Comparison of ENCODE assay signal across 17 cellular contexts in the genomic region with DNA sequence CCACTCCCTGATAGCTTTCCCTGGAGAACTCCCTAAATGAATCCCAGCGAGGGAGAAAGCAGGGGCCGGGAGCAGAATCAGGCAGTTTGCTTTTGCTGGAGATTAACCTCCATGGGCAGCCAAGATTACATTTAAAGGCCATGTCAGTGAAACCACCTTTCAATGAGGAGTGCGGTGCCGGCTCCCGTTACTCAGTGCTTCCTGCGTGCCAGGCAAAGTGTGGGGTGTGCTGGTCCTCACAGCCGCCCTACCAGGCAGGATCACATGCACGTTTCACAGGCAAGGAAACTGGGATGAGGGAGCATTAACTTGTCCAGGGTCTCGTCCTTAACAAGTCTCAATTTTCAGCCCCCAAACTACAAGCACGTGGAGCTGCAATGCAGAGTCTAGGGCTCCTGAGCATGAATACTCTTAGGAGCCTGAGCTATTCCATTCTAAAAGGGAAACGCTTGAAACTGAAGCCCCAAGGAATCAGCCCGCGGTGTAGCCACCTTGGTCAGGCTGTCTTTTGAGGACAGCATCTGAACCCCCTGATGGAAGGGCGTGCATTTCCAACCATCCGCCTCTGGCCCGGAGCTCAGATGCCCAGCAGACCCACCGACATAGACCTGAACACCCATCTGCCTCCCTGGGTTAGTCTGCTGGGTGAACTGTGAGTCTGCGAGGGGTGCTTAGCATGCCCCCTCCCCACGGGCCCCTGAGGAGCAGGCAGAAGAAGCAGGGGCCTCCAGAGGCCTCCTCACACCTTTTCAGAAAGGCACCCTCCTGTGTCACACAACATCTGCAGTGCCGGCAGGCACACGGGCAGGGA. TPM values are rescaled to one million over a fixed set of nuclear protein-coding genes. Genes with fewer than 3 reads are reported as not detected.
A peak's percentile ranks its signal among the peaks of the same experiment; 100 is the strongest.
DNase-seq lines count a peak whose midpoint lies in the region; ATAC-seq and TF ChIP-seq lines count a peak whose summit lies in the region.
"Had no signal": no experiment of that assay in that cellular context is flagged by ENCODE, and none has a peak within 500 bp of the region (broad histone marks: within the 10 kb centered on the region; RNA-seq: fewer than 3 reads in every experiment).

No MANE protein-coding gene starts in this region.

- no peak for ATAC-seq in WTC11
- no peak for ATAC-seq in HG03442 (IDR thresholded peaks at IDR 0.05; ENCODE audit: unreplicated experiment)

- CTCF ChIA-PET in HEK293 (lab: Yijun Ruan, JAX): interaction anchor here (0.6 to 2.1 kb wide), 4 partner anchors 13 to 56 kb away, joined by 3 to 10 read pairs (median 4); no protein-coding TSS in a partner anchor
- CTCF ChIA-PET in WTC11 (lab: Charles Lee): interaction anchor here (0.5 to 4.2 kb wide), 4 partner anchors 8 to 61 kb away, joined by 3 to 14 read pairs (median 3); no protein-coding TSS in a partner anchor

- no peaks in the 10 kb centered on the region for H3K9me3 ChIP-seq in HEK293 (ENCODE audit: control insufficient read depth, insufficient read depth, low read depth, low read length)
- H3K9me3 ChIP-seq in neural cell (ENCODE audit: low read length): no peaks in the 10 kb centered on the region
- H3K9me3 ChIP-seq: Caco-2 had no signal

- peak overlapping the region; percentile 32; the same call in 1 of the 2 replicates for H3K27ac Mint-ChIP-seq in WTC11
- H3K27ac Mint-ChIP-seq in type B pancreatic cell: no peak overlapping the region

- no peaks in the 10 kb centered on the region; a peak in 1 of 3 replicates for H3K36me3 ChIP-seq in HEK293 (ENCODE audit: control insufficient read depth in 2 of 2, insufficient read depth in 1 of 2, low read length in 2 of 2)
- H3K36me3 ChIP-seq in neural cell (ENCODE audit: insufficient read depth, low read length): no peaks in the 10 kb centered on the region

- H3K27ac ChIP-seq in HEK293 (ENCODE audit: extremely low read depth, low read depth, low read length): no peak overlapping the region
- peak overlapping the region; percentile 37 for H3K27ac ChIP-seq in neural cell (ENCODE audit: low read length)
- H3K27ac ChIP-seq: HL-60, RWPE1 had no signal

- H3K9me2 ChIP-seq in neural cell (ENCODE audit: insufficient read depth, low read length): no peaks in the 10 kb centered on the region

- H3K27me3 Mint-ChIP-seq in WTC11 (ENCODE audit: low read depth): peaks cover 13% of the 10 kb centered on the region
- peaks cover 17% of the 10 kb centered on the region for H3K27me3 Mint-ChIP-seq in type B pancreatic cell

- H3K9me3 Mint-ChIP-seq in WTC11 (no peaks in the 10 kb centered on the region), type B pancreatic cell (no peaks in the 10 kb centered on the region)

- no peak for TF ChIP-seq EP300 in neural cell (conservative IDR thresholded peaks at IDR 0.05; ENCODE audit: poor library complexity, severe bottlenecking)

- no peak for TF ChIP-seq CTCF in HEK293 (tag by site-specific recombination; IDR thresholded peaks at IDR 0.05)
- no peak for TF ChIP-seq CTCF in WTC11 (IDR thresholded peaks at IDR 0.05)
- TF ChIP-seq CTCF in neural cell (IDR thresholded peaks at IDR 0.05; ENCODE audit: poor library complexity, severe bottlenecking): no peak
- TF ChIP-seq CTCF in type B pancreatic cell (conservative IDR thresholded peaks at IDR 0.05): no peak

- no peaks in the 10 kb centered on the region for H4K20me1 ChIP-seq in neural cell (ENCODE audit: insufficient read depth)

- H3K9ac ChIP-seq in neural cell (ENCODE audit: low read length): peak overlapping the region; percentile 41

- H3K4me2 ChIP-seq in neural cell (ENCODE audit: low read length): no peak overlapping the region

- POLR2A ChIA-PET in HEK293 (lab: Yijun Ruan, JAX) (interaction anchor here (1.1 kb wide), 2 partner anchors 51 to 68 kb away, joined by 3 to 4 read pairs; partner anchors contain the start of gene RNU5B-1), WTC11 (lab: Charles Lee) (interaction anchor here (0.7 kb wide), 1 partner anchor 32 kb away, joined by 3 read pairs; no protein-coding TSS in a partner anchor)

- H3K27me3 ChIP-seq in neural cell (ENCODE audit: insufficient read depth, low read depth, low read length): no peaks in the 10 kb centered on the region

- TF ChIP-seq RAD21 in neural cell (conservative IDR thresholded peaks at IDR 0.05): no peak

- no peaks in the 10 kb centered on the region; the same call in 1 of the 2 replicates for H3K4me1 ChIP-seq in HEK293 (ENCODE audit: control insufficient read depth, insufficient read depth, low read length)

- peaks cover 18% of the 10 kb centered on the region for H3K79me2 ChIP-seq in neural cell (replicated peaks; ENCODE audit: insufficient read depth, low read length)

- H3K36me3 Mint-ChIP-seq in WTC11 (peaks cover 20% of the 10 kb centered on the region), type B pancreatic cell (peaks cover 16% of the 10 kb centered on the region)

- H3F3A ChIP-seq in neural cell (ENCODE audit: insufficient read depth, low read length, poor library complexity, severe bottlenecking): no peaks in the 10 kb centered on the region

- no peak overlapping the region for H3K4me3 ChIP-seq in HEK293 (ENCODE audit: low read depth, low read length)
- H3K4me3 ChIP-seq in neural cell (ENCODE audit: low read length): peak overlapping the region; percentile 27

- H3K4me1 Mint-ChIP-seq in WTC11 (peaks cover 56% of the 10 kb centered on the region), type B pancreatic cell (ENCODE audit: unreplicated experiment) (peaks cover 54% of the 10 kb centered on the region)

- no peak overlapping the region for H2AFZ ChIP-seq in neural cell (ENCODE audit: low read depth, low read length)

- DNase-seq in WTC11 (ENCODE audit: low spot score): no peak
- DNase-seq in type B pancreatic cell (ENCODE audit: extremely low spot score, unreplicated experiment): no peak
- no peak for DNase-seq in D341Med (ENCODE audit: low spot score)
- DNase-seq in NOMO-1 (lab: John Stamatoyannopoulos, UW; ENCODE audit: unreplicated experiment in 2 of 2): no peak
- DNase-seq: Caco-2; EL; KBM-7; NCI-H1417 treated with DMSO at 0.1 percent for 48 hours; NCI-H1930; NCI-H446; NK-92 treated with Interleukin-12 subunit alpha and Interleukin-12 subunit beta, amount 100 ng/mL, for 24 hours had no signal

- H3K4me3 Mint-ChIP-seq in WTC11 (no peak overlapping the region), type B pancreatic cell (peak overlapping the region; percentile 22)

TF ChIP-seq in HEK293, 187 proteins besides CTCF, POLR2A, EP300 and RAD21:
- TF ChIP-seq ZIC2 (tag by site-specific recombination; IDR thresholded peaks at IDR 0.05): peak; percentile 46
- TF ChIP-seq ZNF548 (tag by site-specific recombination; IDR thresholded peaks at IDR 0.05): no peak

TF ChIP-seq in WTC11, 78 proteins besides CTCF, POLR2A, EP300 and RAD21 (continues in another document):
- TF ChIP-seq SOX15 (CRISPR knock-in tag; IDR thresholded peaks at IDR 0.05): no peak
- TF ChIP-seq NFE2L1 (CRISPR knock-in tag; IDR thresholded peaks at IDR 0.05): no peak
- no peak for TF ChIP-seq GTF2I (CRISPR knock-in tag; conservative IDR thresholded peaks at IDR 0.05)
- TF ChIP-seq, protein P1, sequence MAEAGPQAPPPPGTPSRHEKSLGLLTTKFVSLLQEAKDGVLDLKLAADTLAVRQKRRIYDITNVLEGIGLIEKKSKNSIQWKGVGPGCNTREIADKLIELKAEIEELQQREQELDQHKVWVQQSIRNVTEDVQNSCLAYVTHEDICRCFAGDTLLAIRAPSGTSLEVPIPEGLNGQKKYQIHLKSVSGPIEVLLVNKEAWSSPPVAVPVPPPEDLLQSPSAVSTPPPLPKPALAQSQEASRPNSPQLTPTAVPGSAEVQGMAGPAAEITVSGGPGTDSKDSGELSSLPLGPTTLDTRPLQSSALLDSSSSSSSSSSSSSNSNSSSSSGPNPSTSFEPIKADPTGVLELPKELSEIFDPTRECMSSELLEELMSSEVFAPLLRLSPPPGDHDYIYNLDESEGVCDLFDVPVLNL (CRISPR knock-in tag; IDR thresholded peaks at IDR 0.05; ENCODE audit: borderline replicate concordance, low read depth): no peak
- TF ChIP-seq ZNF121 (CRISPR knock-in tag; IDR thresholded peaks at IDR 0.05): no peak

TF ChIP-seq in neural cell, 6 proteins besides CTCF, POLR2A, EP300 and RAD21:
- TF ChIP-seq POLR2AphosphoS5 (IDR thresholded peaks at IDR 0.05) (peak; percentile 11), SMC3 (conservative IDR thresholded peaks at IDR 0.05; ENCODE audit: poor library complexity) (no peak)

RNA-seq across cellular contexts. Expression of gene IGDCC3, which starts 5.6 kb away (rescaled TPM):
- 49.2 to 53.5 TPM (median 53.5 TPM) in 3 replicates for total RNA-seq in WTC11 (2021)
- polyA plus RNA-seq in neural cell: 14.4 and 18.8 TPM in 2 replicates
- polyA minus RNA-seq in neural cell: 21.0 and 21.9 TPM in 2 replicates
- total RNA-seq in type B pancreatic cell (ENCODE audit: low replicate concordance): 18.8 and 169 TPM in 2 replicates
- total RNA-seq: H4 had no signal

RNA-seq across cellular contexts. Expression of gene IGDCC4, which starts 50.6 kb away (rescaled TPM):
- 14.5 to 15.6 TPM (median 15.3 TPM) in 3 replicates for total RNA-seq in WTC11 (2021)
- polyA plus RNA-seq in neural cell: 1.2 and 3.1 TPM in 2 replicates
- polyA minus RNA-seq in neural cell: 4.1 and 4.6 TPM in 2 replicates
- 2.4 and 17.1 TPM in 2 replicates for total RNA-seq in type B pancreatic cell (ENCODE audit: low replicate concordance)
